1 cellular context compared by ENCODE assay signal in genomic region chr1:108559215-108560142, GRCh38.
TF ChIP-seq lines count a peak whose summit lies in the region.

Gene EEIG2, plus strand, starts transcription at chr1:108560100. Its CDS starts 329 bp downstream, at chr1:108560429.

TF ChIP-seq in HEK293, 187 proteins besides CTCF, POLR2A, EP300 and RAD21 (continued from another document):
- TF ChIP-seq ZNF366 (tag by site-specific recombination; conservative IDR thresholded peaks at IDR 0.05) (peak; percentile 44; the same call in 1 of the 2 replicates), ZNF350 (tag by site-specific recombination; IDR thresholded peaks at IDR 0.05) (peak; percentile 99), ZNF140 (tag by site-specific recombination; IDR thresholded peaks at IDR 0.05) (no peak), ZNF629 (tag by site-specific recombination; IDR thresholded peaks at IDR 0.05) (peak; percentile 70), KLF10 (tag by site-specific recombination; IDR thresholded peaks at IDR 0.05) (peak; percentile 39; the same call in 1 of the 2 replicates), ZBTB21 (tag by site-specific recombination; IDR thresholded peaks at IDR 0.05) (0 out of 2 replicates have a peak, but pooled peaks have one; percentile 35), YY1 (tag by site-specific recombination; IDR thresholded peaks at IDR 0.05) (no peak), ZNF133 (tag by site-specific recombination; IDR thresholded peaks at IDR 0.05) (no peak), ZNF202 (tag by site-specific recombination; IDR thresholded peaks at IDR 0.05; ENCODE audit: borderline replicate concordance) (no peak), KLF16 (tag by site-specific recombination; IDR thresholded peaks at IDR 0.05) (0 out of 2 replicates have a peak, but pooled peaks have one; percentile 34), ZNF324 (tag by site-specific recombination; IDR thresholded peaks at IDR 0.05) (no peak), PRDM1 (tag by site-specific recombination; IDR thresholded peaks at IDR 0.05) (peak; percentile 85), ZNF529 (tag by site-specific recombination; IDR thresholded peaks at IDR 0.05; ENCODE audit: insufficient replicate concordance) (no peak), ZNF239 (tag by site-specific recombination; IDR thresholded peaks at IDR 0.05) (no peak), ZNF449 (tag by site-specific recombination; IDR thresholded peaks at IDR 0.05) (peak; percentile 37; the same call in 1 of the 2 replicates), SP2 (tag by site-specific recombination; IDR thresholded peaks at IDR 0.05) (peak; percentile 82), SP7 (tag by site-specific recombination; IDR thresholded peaks at IDR 0.05) (peak; percentile 49), ZNF423 (tag by site-specific recombination; IDR thresholded peaks at IDR 0.05) (no peak), KLF9 (tag by site-specific recombination; IDR thresholded peaks at IDR 0.05; ENCODE audit: low read depth) (peak; percentile 75), HOXD13 (CRISPR knock-in tag; IDR thresholded peaks at IDR 0.05; ENCODE audit: borderline replicate concordance) (no peak), EGR2 (tag by site-specific recombination; IDR thresholded peaks at IDR 0.05; ENCODE audit: low read depth) (peak; percentile 36; the same call in 1 of the 2 replicates), ZNF660 (tag by site-specific recombination; IDR thresholded peaks at IDR 0.05) (peak; percentile 83), ZNF549 (tag by site-specific recombination; IDR thresholded peaks at IDR 0.05) (no peak), ZNF132 (tag by site-specific recombination; IDR thresholded peaks at IDR 0.05; ENCODE audit: borderline replicate concordance) (no peak)
- TF ChIP-seq, protein P1, sequence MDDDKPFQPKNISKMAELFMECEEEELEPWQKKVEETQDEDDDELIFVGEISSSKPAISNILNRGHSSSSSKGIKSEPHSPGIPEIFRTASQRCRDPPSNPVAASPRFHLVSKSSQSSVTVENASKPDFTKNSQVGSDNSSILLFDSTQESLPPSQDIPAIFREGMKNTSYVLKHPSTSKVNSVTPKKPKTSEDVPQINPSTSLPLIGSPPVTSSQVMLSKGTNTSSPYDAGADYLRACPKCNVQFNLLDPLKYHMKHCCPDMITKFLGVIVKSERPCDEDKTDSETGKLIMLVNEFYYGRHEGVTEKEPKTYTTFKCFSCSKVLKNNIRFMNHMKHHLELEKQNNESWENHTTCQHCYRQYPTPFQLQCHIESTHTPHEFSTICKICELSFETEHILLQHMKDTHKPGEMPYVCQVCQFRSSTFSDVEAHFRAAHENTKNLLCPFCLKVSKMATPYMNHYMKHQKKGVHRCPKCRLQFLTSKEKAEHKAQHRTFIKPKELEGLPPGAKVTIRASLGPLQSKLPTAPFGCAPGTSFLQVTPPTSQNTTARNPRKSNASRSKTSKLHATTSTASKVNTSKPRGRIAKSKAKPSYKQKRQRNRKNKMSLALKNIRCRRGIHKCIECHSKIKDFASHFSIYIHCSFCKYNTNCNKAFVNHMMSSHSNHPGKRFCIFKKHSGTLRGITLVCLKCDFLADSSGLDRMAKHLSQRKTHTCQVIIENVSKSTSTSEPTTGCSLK (tag by site-specific recombination; IDR thresholded peaks at IDR 0.05): no peak
- TF ChIP-seq, protein P2, sequence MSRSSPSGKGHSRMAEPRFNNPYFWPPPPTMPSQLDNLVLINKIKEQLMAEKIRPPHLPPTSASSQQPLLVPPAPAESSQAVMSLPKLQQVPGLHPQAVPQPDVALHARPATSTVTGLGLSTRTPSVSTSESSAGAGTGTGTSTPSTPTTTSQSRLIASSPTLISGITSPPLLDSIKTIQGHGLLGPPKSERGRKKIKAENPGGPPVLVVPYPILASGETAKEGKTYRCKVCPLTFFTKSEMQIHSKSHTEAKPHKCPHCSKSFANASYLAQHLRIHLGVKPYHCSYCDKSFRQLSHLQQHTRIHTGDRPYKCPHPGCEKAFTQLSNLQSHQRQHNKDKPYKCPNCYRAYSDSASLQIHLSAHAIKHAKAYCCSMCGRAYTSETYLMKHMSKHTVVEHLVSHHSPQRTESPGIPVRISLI (tag by site-specific recombination; IDR thresholded peaks at IDR 0.05): peak; percentile 89
- TF ChIP-seq, protein P3, sequence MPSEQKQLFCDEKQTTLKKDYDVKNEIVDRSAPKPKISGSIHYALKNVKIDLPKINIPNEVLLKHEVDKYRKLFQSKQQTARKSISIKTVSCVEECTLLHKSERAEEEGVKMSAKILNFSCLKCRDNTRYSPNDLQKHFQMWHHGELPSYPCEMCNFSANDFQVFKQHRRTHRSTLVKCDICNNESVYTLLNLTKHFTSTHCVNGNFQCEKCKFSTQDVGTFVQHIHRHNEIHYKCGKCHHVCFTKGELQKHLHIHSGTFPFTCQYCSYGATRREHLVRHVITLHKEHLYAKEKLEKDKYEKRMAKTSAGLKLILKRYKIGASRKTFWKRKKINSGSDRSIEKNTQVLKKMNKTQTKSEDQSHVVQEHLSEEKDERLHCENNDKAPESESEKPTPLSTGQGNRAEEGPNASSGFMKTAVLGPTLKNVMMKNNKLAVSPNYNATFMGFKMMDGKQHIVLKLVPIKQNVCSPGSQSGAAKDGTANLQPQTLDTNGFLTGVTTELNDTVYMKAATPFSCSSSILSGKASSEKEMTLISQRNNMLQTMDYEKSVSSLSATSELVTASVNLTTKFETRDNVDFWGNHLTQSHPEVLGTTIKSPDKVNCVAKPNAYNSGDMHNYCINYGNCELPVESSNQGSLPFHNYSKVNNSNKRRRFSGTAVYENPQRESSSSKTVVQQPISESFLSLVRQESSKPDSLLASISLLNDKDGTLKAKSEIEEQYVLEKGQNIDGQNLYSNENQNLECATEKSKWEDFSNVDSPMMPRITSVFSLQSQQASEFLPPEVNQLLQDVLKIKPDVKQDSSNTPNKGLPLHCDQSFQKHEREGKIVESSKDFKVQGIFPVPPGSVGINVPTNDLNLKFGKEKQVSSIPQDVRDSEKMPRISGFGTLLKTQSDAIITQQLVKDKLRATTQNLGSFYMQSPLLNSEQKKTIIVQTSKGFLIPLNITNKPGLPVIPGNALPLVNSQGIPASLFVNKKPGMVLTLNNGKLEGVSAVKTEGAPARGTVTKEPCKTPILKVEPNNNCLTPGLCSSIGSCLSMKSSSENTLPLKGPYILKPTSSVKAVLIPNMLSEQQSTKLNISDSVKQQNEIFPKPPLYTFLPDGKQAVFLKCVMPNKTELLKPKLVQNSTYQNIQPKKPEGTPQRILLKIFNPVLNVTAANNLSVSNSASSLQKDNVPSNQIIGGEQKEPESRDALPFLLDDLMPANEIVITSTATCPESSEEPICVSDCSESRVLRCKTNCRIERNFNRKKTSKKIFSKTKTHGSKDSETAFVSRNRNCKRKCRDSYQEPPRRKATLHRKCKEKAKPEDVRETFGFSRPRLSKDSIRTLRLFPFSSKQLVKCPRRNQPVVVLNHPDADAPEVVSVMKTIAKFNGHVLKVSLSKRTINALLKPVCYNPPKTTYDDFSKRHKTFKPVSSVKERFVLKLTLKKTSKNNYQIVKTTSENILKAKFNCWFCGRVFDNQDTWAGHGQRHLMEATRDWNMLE (tag by site-specific recombination; conservative IDR thresholded peaks at IDR 0.05; ENCODE audit: low read depth): 0 out of 2 replicates have a peak, but pooled peaks have one; percentile 23
